In the genomic region with DNA sequence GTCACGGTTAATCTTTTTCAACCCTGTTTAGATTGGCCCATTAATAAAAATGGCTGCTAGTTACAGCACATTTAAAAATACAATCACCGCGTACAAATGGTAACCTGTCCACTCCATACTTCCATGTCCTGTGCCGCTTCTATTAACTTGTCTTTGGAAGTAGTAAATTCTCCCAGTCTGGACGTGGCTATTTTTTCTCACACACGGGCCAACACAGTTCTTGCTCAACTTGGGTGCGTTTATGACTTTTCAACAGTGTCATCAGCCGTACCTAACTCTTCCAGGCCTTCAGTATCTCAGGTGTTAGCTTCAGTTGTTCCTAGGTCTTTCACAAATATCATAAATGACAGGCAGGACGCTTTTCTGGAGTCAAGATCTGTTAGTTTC, we compare ENCODE assay signal across 8 cellular contexts. TPM values are rescaled to one million over a fixed set of nuclear protein-coding genes. Genes with fewer than 3 reads are reported as not detected.
DNase-seq lines count a peak whose midpoint lies in the region; ATAC-seq and TF ChIP-seq lines count a peak whose summit lies in the region.

No MANE protein-coding gene starts in this region.

- TF ChIP-seq CTCF in SU-DHL-6 (IDR thresholded peaks at IDR 0.05; ENCODE audit: insufficient read depth, low read length, poor library complexity, severe bottlenecking) (no peak), fibroblast of the aortic adventitia (IDR thresholded peaks at IDR 0.05; ENCODE audit: insufficient read depth, low read length) (no peak)

- H3K9me2 ChIP-seq in SU-DHL-6 (replicated peaks; ENCODE audit: insufficient read depth, low read length) = no peaks in the 10 kb centered on the region

- ATAC-seq in GM18861 (IDR thresholded peaks at IDR 0.05; ENCODE audit: unreplicated experiment) = no peak

- H3K36me3 ChIP-seq in SU-DHL-6 (ENCODE audit: low read length) = no peaks in the 10 kb centered on the region

- peaks cover 27% of the 10 kb centered on the region for H3K79me2 ChIP-seq in SU-DHL-6 (ENCODE audit: insufficient read depth, low read length)

- H3K4me2 ChIP-seq in SU-DHL-6 (ENCODE audit: low read depth, low read length, poor library complexity, severe bottlenecking) = peak overlapping the region; percentile 88

- peak overlapping the region; percentile 57 for H3K4me3 ChIP-seq in SU-DHL-6 (ENCODE audit: insufficient read depth, low read length, poor library complexity, severe bottlenecking)
- peak overlapping the region; percentile 90 for H3K4me3 ChIP-seq in fibroblast of the aortic adventitia (ENCODE audit: low read depth, low read length)

- no peaks in the 10 kb centered on the region for H3K27me3 ChIP-seq in SU-DHL-6 (ENCODE audit: low read length)

- H3F3A ChIP-seq in SU-DHL-6 (ENCODE audit: insufficient read depth) = peaks cover 3% of the 10 kb centered on the region; the same call in 1 of the 2 replicates

- H3K9me3 ChIP-seq in SU-DHL-6 (ENCODE audit: insufficient read depth, low read length) = no peaks in the 10 kb centered on the region

- H4K20me1 ChIP-seq in SU-DHL-6 (ENCODE audit: low read depth, low read length) = peaks cover 13% of the 10 kb centered on the region; the same call in 1 of the 2 replicates

- peak overlapping the region; percentile 100 for H2AFZ ChIP-seq in SU-DHL-6 (ENCODE audit: low read depth, low read length, severe bottlenecking)

- DNase-seq in NCI-H510A treated with DMSO at 0.1 percent for 48 hours (lab: John Stamatoyannopoulos, UW) (peak; percentile 40), NCI-H510A (lab: John Stamatoyannopoulos, UW) (no peak), fibroblast of the aortic adventitia (ENCODE audit: low read depth) (peak; percentile 40), putamen (ENCODE audit: low spot score) (peak; percentile 30), hippocampal formation (lab: John Stamatoyannopoulos, UW) (no peak), NK-92 (lab: John Stamatoyannopoulos, UW; ENCODE audit: unreplicated experiment) (no peak)

- peak overlapping the region; percentile 82 for H3K9ac ChIP-seq in SU-DHL-6 (ENCODE audit: low read length)

- peak overlapping the region; percentile 63 for H3K27ac ChIP-seq in SU-DHL-6 (ENCODE audit: low read depth, low read length)

RNA-seq across cellular contexts. Expression of gene PCNX1, which starts 0.5 kb away (rescaled TPM):
- total RNA-seq in fibroblast of the aortic adventitia (ENCODE audit: low replicate concordance) = 47.4 and 138 TPM in 2 replicates

Comparison
In these comparisons a context has a peak if more than half of its experiments do, and no peak if none do; other contexts are left out.
1. DNase-seq: peak in NCI-H510A treated with DMSO at 0.1 percent for 48 hours (single experiment), fibroblast of the aortic adventitia (single experiment) and putamen (single experiment); none in NCI-H510A (single experiment), hippocampal formation (0 of 2) and NK-92 (single experiment).